In the genomic region with DNA sequence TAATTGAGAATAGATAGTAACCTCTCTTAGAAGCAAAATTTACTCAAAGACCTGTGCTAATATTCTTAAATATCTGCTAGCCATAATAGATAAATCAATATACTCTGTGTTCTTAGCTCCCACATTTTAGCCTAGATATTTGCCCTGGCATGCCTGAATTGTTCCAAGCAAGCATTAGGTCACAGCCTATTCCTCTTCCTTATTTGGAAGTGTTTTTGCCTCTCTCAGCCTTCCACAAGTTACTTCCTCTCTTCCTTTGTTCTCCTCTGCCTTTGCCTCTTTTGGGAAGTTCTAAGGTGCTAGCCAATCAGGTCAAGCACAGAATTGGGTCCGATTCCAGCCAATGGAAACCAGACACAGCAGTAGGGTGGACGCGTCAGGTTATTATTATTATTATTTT, we compare ENCODE assay signal across 8 cellular contexts. TPM values are rescaled to one million over a fixed set of nuclear protein-coding genes. Genes with fewer than 3 reads are reported as not detected.
DNase-seq lines count a peak whose midpoint lies in the region; ATAC-seq, FAIRE-seq and TF ChIP-seq lines count a peak whose summit lies in the region.
"Not testable (repeated sequence)": the region's sequence is repeated elsewhere in the genome, so short reads cannot be mapped to it uniquely, and the experiment has no call there.

No MANE protein-coding gene starts in this region.

- not testable (repeated sequence) for H3K27ac Mint-ChIP-seq in IgD-negative memory B cell; activated CD4-positive, alpha-beta T cell treated with anti-CD3 and anti-CD28 coated beads, Interleukin-2, amount 10 ng/mL, durations not matched to agents 7 days and 5 days; activated naive CD8-positive, alpha-beta T cell treated with anti-CD3 and anti-CD28 coated beads, Interleukin-2, amount 10 ng/mL, durations not matched to agents 7 days and 5 days

- H3K36me3 Mint-ChIP-seq in IgD-negative memory B cell, result peaks cover 15% of the 10 kb centered on the region
- H3K36me3 Mint-ChIP-seq in activated CD4-positive, alpha-beta T cell treated with anti-CD3 and anti-CD28 coated beads, Interleukin-2, amount 10 ng/mL, durations not matched to agents 7 days and 5 days (ENCODE audit: low read depth), result peaks cover 51% of the 10 kb centered on the region
- H3K36me3 Mint-ChIP-seq in activated naive CD8-positive, alpha-beta T cell treated with anti-CD3 and anti-CD28 coated beads, Interleukin-2, amount 10 ng/mL, durations not matched to agents 7 days and 5 days, result peaks cover 42% of the 10 kb centered on the region

- ATAC-seq in activated naive CD8-positive, alpha-beta T cell treated with anti-CD3 and anti-CD28 coated beads, Interleukin-2, amount 10 ng/mL, durations not matched to agents 7 days and 5 days (ENCODE audit: low read depth); HepG2: not testable (repeated sequence)

- not testable (repeated sequence) for H3K4me3 ChIP-seq in ACC112 (ENCODE audit: low read depth, low read length); HepG2 (replicated peaks in 1 of 3; ENCODE audit: insufficient read depth in 1 of 3, low read depth in 2 of 3, low read length in 3 of 3)
- peak overlapping the region in 2 of 4 donors; percentile 82 to 95 for H3K4me3 ChIP-seq in esophagus muscularis mucosa
- H3K4me3 ChIP-seq in neuron (ENCODE audit: low read length), result peak overlapping the region; percentile 98
- H3K4me3 ChIP-seq in stomach smooth muscle (ENCODE audit: low read length in 2 of 2), result peak overlapping the region; percentile 42 to 58

- in situ Hi-C loops in HepG2 (cut with HindIII; ENCODE audit: extremely low pct_ligation_motif_present, low pct_unique_long_range_greater_than_20kb), result not testable (repeated sequence)

- not testable (repeated sequence) for TF ChIP-seq RAD21 in HepG2 (CRISPR knock-in tag; IDR thresholded peaks at IDR 0.05)

- CTCF ChIA-PET in activated CD4-positive, alpha-beta T cell treated with anti-CD3 and anti-CD28 coated beads, Interleukin-2, amount 10 ng/mL, durations not matched to agents 7 days and 5 days (lab: Charles Lee), result interaction anchor here (1.3 kb wide), 1 partner anchor 11 kb away, joined by 3 read pairs; no protein-coding TSS in a partner anchor
- CTCF ChIA-PET in HepG2 (lab: Yijun Ruan, JAX; ENCODE audit: low intra/inter-chr PET ratio, low total read pairs), result not testable (repeated sequence)

- WGBS in esophagus muscularis mucosa, result 78% methylated on average over 3 of the region's 3 CpGs
- WGBS in HepG2 (ENCODE audit: low lambda C conversion rate), result 97% methylated on average over 3 of the region's 3 CpGs

- POLR2A ChIA-PET in activated CD4-positive, alpha-beta T cell treated with anti-CD3 and anti-CD28 coated beads, Interleukin-2, amount 10 ng/mL, durations not matched to agents 7 days and 5 days (lab: Charles Lee); activated naive CD8-positive, alpha-beta T cell treated with anti-CD3 and anti-CD28 coated beads, Interleukin-2, amount 10 ng/mL, durations not matched to agents 7 days and 5 days (lab: Charles Lee); HepG2 (lab: Yijun Ruan, JAX): not testable (repeated sequence)

- H3K27me3 ChIP-seq in ACC112 (ENCODE audit: insufficient read depth, low read length); esophagus muscularis mucosa; HepG2 (ENCODE audit: control insufficient read depth in 1 of 2, insufficient read depth in 2 of 2, low read length in 2 of 2); neuron (ENCODE audit: insufficient read depth, low read length); stomach smooth muscle (ENCODE audit: control insufficient read depth in 1 of 2, insufficient read depth in 2 of 2, low read length in 2 of 2): not testable (repeated sequence)

- H3K4me3 Mint-ChIP-seq in IgD-negative memory B cell, result peak overlapping the region; percentile 96 to 99 (median 96)
- peak overlapping the region; percentile 97 for H3K4me3 Mint-ChIP-seq in activated CD4-positive, alpha-beta T cell treated with anti-CD3 and anti-CD28 coated beads, Interleukin-2, amount 10 ng/mL, durations not matched to agents 7 days and 5 days
- peak overlapping the region; percentile 90 for H3K4me3 Mint-ChIP-seq in activated naive CD8-positive, alpha-beta T cell treated with anti-CD3 and anti-CD28 coated beads, Interleukin-2, amount 10 ng/mL, durations not matched to agents 7 days and 5 days

- H3K9me3 Mint-ChIP-seq in IgD-negative memory B cell, result peaks cover 11 to 21% (median 18%) of the 10 kb centered on the region in 3 donors
- peaks cover 65% of the 10 kb centered on the region for H3K9me3 Mint-ChIP-seq in activated CD4-positive, alpha-beta T cell treated with anti-CD3 and anti-CD28 coated beads, Interleukin-2, amount 10 ng/mL, durations not matched to agents 7 days and 5 days
- peaks cover 24% of the 10 kb centered on the region for H3K9me3 Mint-ChIP-seq in activated naive CD8-positive, alpha-beta T cell treated with anti-CD3 and anti-CD28 coated beads, Interleukin-2, amount 10 ng/mL, durations not matched to agents 7 days and 5 days

- H4K20me1 ChIP-seq in HepG2 (ENCODE audit: insufficient read depth, low read length), result not testable (repeated sequence)

- not testable (repeated sequence) for H3K9ac ChIP-seq in HepG2 (ENCODE audit: insufficient read depth, low read depth, low read length); stomach smooth muscle (ENCODE audit: low read length in 2 of 2)

- not testable (repeated sequence) for H3K4me2 ChIP-seq in HepG2 (ENCODE audit: low read depth, low read length)

- H3K79me2 ChIP-seq in ACC112 (ENCODE audit: control insufficient read depth, insufficient read depth, low read length, unreplicated experiment), result peaks cover 41% of the 10 kb centered on the region
- peaks cover 29% of the 10 kb centered on the region for H3K79me2 ChIP-seq in HepG2 (ENCODE audit: insufficient read depth, low read length)

- DNase-seq in activated CD4-positive, alpha-beta T cell treated with anti-CD3 and anti-CD28 coated beads, Interleukin-2, amount 10 ng/mL, durations not matched to agents 7 days and 5 days; activated naive CD8-positive, alpha-beta T cell treated with anti-CD3 and anti-CD28 coated beads, Interleukin-2, amount 10 ng/mL, durations not matched to agents 7 days and 5 days; esophagus muscularis mucosa (ENCODE audit: extremely low spot score): not testable (repeated sequence)
- DNase-seq in HepG2 (ENCODE audit: low spot score), result peak; percentile 9

- TF ChIP-seq POLR2A in esophagus muscularis mucosa (IDR thresholded peaks at IDR 0.05; ENCODE audit: low read depth); HepG2 (IDR thresholded peaks at IDR 0.05; ENCODE audit: insufficient read depth in 1 of 2, low read depth in 2 of 2, low read length in 2 of 2): not testable (repeated sequence)

- TF ChIP-seq EP300 in esophagus muscularis mucosa (IDR thresholded peaks at IDR 0.05); HepG2 (IDR thresholded peaks at IDR 0.05; ENCODE audit: low read depth in 2 of 2, low read length in 2 of 2); HepG2 (CRISPR knock-in tag; IDR thresholded peaks at IDR 0.05; ENCODE audit: borderline replicate concordance): not testable (repeated sequence)

- H3K36me3 ChIP-seq in ACC112 (ENCODE audit: insufficient read depth, low read length) (peaks cover 19% of the 10 kb centered on the region), esophagus muscularis mucosa (peaks cover 7 to 16% (median 14%) of the 10 kb centered on the region in 4 donors), HepG2 (replicated peaks in 1 of 2; ENCODE audit: control insufficient read depth in 1 of 2, insufficient read depth in 2 of 2, low read length in 2 of 2) (peaks cover 0 to 16% of the 10 kb centered on the region in 2 experiments; a peak in 3 of 5 replicates), neuron (ENCODE audit: insufficient read depth, low read length) (peaks cover 18% of the 10 kb centered on the region)
- not testable (repeated sequence) for H3K36me3 ChIP-seq in stomach smooth muscle (ENCODE audit: control insufficient read depth in 2 of 2, insufficient read depth in 2 of 2, low read length in 2 of 2)

- intact Hi-C loops in esophagus muscularis mucosa (cut with DNase I), result not testable (repeated sequence)
- intact Hi-C loops in HepG2 (cut with micrococcal nuclease; ENCODE audit: unreplicated experiment), result loop anchor here (10.0 kb wide), 1 partner anchor 52 kb away; a partner anchor contains a TSS

- H3K9me3 ChIP-seq in esophagus muscularis mucosa (peaks cover 0 to 29% (median 14%) of the 10 kb centered on the region in 4 donors), HepG2 (ENCODE audit: low read length) (peaks cover 48% of the 10 kb centered on the region), neuron (ENCODE audit: low read length) (peaks cover 18% of the 10 kb centered on the region)
- not testable (repeated sequence) for H3K9me3 ChIP-seq in stomach smooth muscle (ENCODE audit: control insufficient read depth in 2 of 2, low read length in 2 of 2)

- not testable (repeated sequence) for H3K27me3 Mint-ChIP-seq in IgD-negative memory B cell; activated CD4-positive, alpha-beta T cell treated with anti-CD3 and anti-CD28 coated beads, Interleukin-2, amount 10 ng/mL, durations not matched to agents 7 days and 5 days; activated naive CD8-positive, alpha-beta T cell treated with anti-CD3 and anti-CD28 coated beads, Interleukin-2, amount 10 ng/mL, durations not matched to agents 7 days and 5 days

- not testable (repeated sequence) for TF ChIP-seq CTCF in esophagus muscularis mucosa (IDR thresholded peaks at IDR 0.05); HepG2 (CRISPR knock-in tag; IDR thresholded peaks at IDR 0.05)

- H3K4me1 Mint-ChIP-seq in IgD-negative memory B cell, result peaks cover 15 to 26% (median 19%) of the 10 kb centered on the region in 3 donors
- H3K4me1 Mint-ChIP-seq in activated CD4-positive, alpha-beta T cell treated with anti-CD3 and anti-CD28 coated beads, Interleukin-2, amount 10 ng/mL, durations not matched to agents 7 days and 5 days, result peaks cover 22% of the 10 kb centered on the region
- peaks cover 22% of the 10 kb centered on the region for H3K4me1 Mint-ChIP-seq in activated naive CD8-positive, alpha-beta T cell treated with anti-CD3 and anti-CD28 coated beads, Interleukin-2, amount 10 ng/mL, durations not matched to agents 7 days and 5 days

- not testable (repeated sequence) for H3K4me1 ChIP-seq in ACC112 (ENCODE audit: control insufficient read depth, insufficient read depth, low read length, unreplicated experiment)
- H3K4me1 ChIP-seq in esophagus muscularis mucosa, result peaks cover 14 to 33% (median 32%) of the 10 kb centered on the region in 4 donors
- peaks cover 38% of the 10 kb centered on the region; the same call in 1 of the 2 replicates for H3K4me1 ChIP-seq in HepG2 (ENCODE audit: insufficient read depth, low read length)
- H3K4me1 ChIP-seq in neuron (ENCODE audit: insufficient read depth, low read length), result peaks cover 11% of the 10 kb centered on the region
- peaks cover 16% of the 10 kb centered on the region for H3K4me1 ChIP-seq in stomach smooth muscle (ENCODE audit: control insufficient read depth, insufficient read depth, low read length)

- BruUV-seq in HepG2 (replicated peaks; lab: Mats Ljungman, UMichigan), result not testable (repeated sequence)

- H3K27ac ChIP-seq in ACC112 (ENCODE audit: low read depth, low read length) (peak overlapping the region; percentile 59), esophagus muscularis mucosa (replicated peaks in 1 of 4) (peak overlapping the region; percentile 72 to 85 (median 76)), stomach smooth muscle (ENCODE audit: low read length) (peak overlapping the region; percentile 70)
- H3K27ac ChIP-seq in HepG2 (ENCODE audit: extremely low read length, insufficient read depth, low read length), result not testable (repeated sequence)

- H2AFZ ChIP-seq in ACC112 (ENCODE audit: low read length, unreplicated experiment); HepG2 (ENCODE audit: low read length): not testable (repeated sequence)
- H2AFZ ChIP-seq in neuron (ENCODE audit: low read depth, low read length), result peak overlapping the region; percentile 97

- not testable (repeated sequence) for FAIRE-seq in HepG2 (lab: Jason Lieb, UNC)

RNA-seq across cellular contexts. Expression of a gene that starts 0.9 kb away (rescaled TPM):
- polyA plus RNA-seq in IgD-negative memory B cell (4.5 TPM), HepG2 (2011; rRNA removed) (6.2 and 6.7 TPM in 2 replicates)
- 10 to 100 TPM; 27.7 to 27.9 TPM for total RNA-seq in activated CD4-positive, alpha-beta T cell treated with anti-CD3 and anti-CD28 coated beads, Interleukin-2, amount 10 ng/mL, durations not matched to agents 7 days and 5 days
- total RNA-seq in activated naive CD8-positive, alpha-beta T cell treated with anti-CD3 and anti-CD28 coated beads, Interleukin-2, amount 10 ng/mL, durations not matched to agents 7 days and 5 days, result 10 to 100 TPM; 38.4 to 38.6 TPM
- total RNA-seq in esophagus muscularis mucosa (10 to 100 TPM; 11.3 to 13.7 (median 12.5) TPM), HepG2 (2016; rRNA removed; fragmentation: Illumina TruSeq; extraction: Trizol) (14.2 and 15.9 TPM in 2 replicates)
- 5.1 and 6.4 TPM in 2 replicates for total RNA-seq in HepG2 (2016; cell fraction: cytosol; rRNA removed; fragmentation: Illumina TruSeq; extraction: Trizol; ENCODE audit: low read depth)
- total RNA-seq in HepG2 (2016; cell fraction: insoluble cytoplasmic fraction; rRNA removed; fragmentation: Illumina TruSeq; extraction: Trizol), result 15.1 and 15.5 TPM in 2 replicates
- 4.2 and 5.6 TPM in 2 replicates for total RNA-seq in HepG2 (2016; cell fraction: membrane; rRNA removed; fragmentation: Illumina TruSeq; extraction: Trizol)
- 18.8 and 21.0 TPM in 2 replicates for total RNA-seq in HepG2 (2016; cell fraction: nucleus; rRNA removed; fragmentation: Illumina TruSeq; extraction: Trizol)
- 2.9 and 3.2 TPM in 2 replicates for polyA plus RNA-seq in HepG2 (2011; cell fraction: cytosol; rRNA removed)
- polyA plus RNA-seq in HepG2 (2011; cell fraction: nucleus; rRNA removed), result 13.2 and 21.8 TPM in 2 replicates
- 7.6 and 10.6 TPM in 2 replicates for polyA plus RNA-seq in HepG2 (2012)
- 0.27 and 0.37 TPM in 2 replicates for polyA plus RNA-seq in HepG2 (2016; cell fraction: cytosol; fragmentation: Illumina TruSeq; extraction: Trizol; ENCODE audit: low read depth)
- polyA plus RNA-seq in HepG2 (2016; cell fraction: insoluble cytoplasmic fraction; fragmentation: Illumina TruSeq; extraction: Trizol; ENCODE audit: low read depth), result 4.0 and 5.1 TPM in 2 replicates
- 0.32 and 0.47 TPM in 2 replicates for polyA plus RNA-seq in HepG2 (2016; cell fraction: membrane; fragmentation: Illumina TruSeq; extraction: Trizol; ENCODE audit: low read depth)
- 30.9 and 38.1 TPM in 2 replicates for polyA plus RNA-seq in HepG2 (2016; cell fraction: nucleus; fragmentation: Illumina TruSeq; extraction: Trizol; ENCODE audit: insufficient read depth, low read depth)
- 6.3 and 9.2 TPM in 2 replicates for polyA minus RNA-seq in HepG2 (2011; rRNA and poly(A)+ RNA removed; ENCODE audit: low replicate concordance)
- polyA minus RNA-seq in HepG2 (2011; cell fraction: cytosol; rRNA and poly(A)+ RNA removed), result 3.8 and 4.4 TPM in 2 replicates
- polyA minus RNA-seq in HepG2 (2011; cell fraction: nucleus; rRNA and poly(A)+ RNA removed), result 29.4 and 34.3 TPM in 2 replicates

RNA-seq across cellular contexts. Expression of a gene that starts 43.3 kb away (rescaled TPM):
- 5.8 TPM for polyA plus RNA-seq in IgD-negative memory B cell
- 1 to 10 TPM; 7.5 to 8.3 TPM for total RNA-seq in activated CD4-positive, alpha-beta T cell treated with anti-CD3 and anti-CD28 coated beads, Interleukin-2, amount 10 ng/mL, durations not matched to agents 7 days and 5 days
- 10 to 100 TPM; 12.1 to 13.3 TPM for total RNA-seq in activated naive CD8-positive, alpha-beta T cell treated with anti-CD3 and anti-CD28 coated beads, Interleukin-2, amount 10 ng/mL, durations not matched to agents 7 days and 5 days
- total RNA-seq in esophagus muscularis mucosa, result 1 to 10 TPM; 3.0 to 6.6 (median 4.3) TPM
- 10.4 and 19.8 TPM in 2 replicates for total RNA-seq in HepG2 (2016; rRNA removed; fragmentation: Illumina TruSeq; extraction: Trizol)
- total RNA-seq in HepG2 (2016; cell fraction: cytosol; rRNA removed; fragmentation: Illumina TruSeq; extraction: Trizol; ENCODE audit: low read depth), result 1.5 and 1.7 TPM in 2 replicates
- 11.8 and 19.2 TPM in 2 replicates for total RNA-seq in HepG2 (2016; cell fraction: insoluble cytoplasmic fraction; rRNA removed; fragmentation: Illumina TruSeq; extraction: Trizol)
- 5.0 and 6.2 TPM in 2 replicates for total RNA-seq in HepG2 (2016; cell fraction: membrane; rRNA removed; fragmentation: Illumina TruSeq; extraction: Trizol)
- 6.9 and 9.4 TPM in 2 replicates for total RNA-seq in HepG2 (2016; cell fraction: nucleus; rRNA removed; fragmentation: Illumina TruSeq; extraction: Trizol)
- 2.2 and 3.2 TPM in 2 replicates for polyA plus RNA-seq in HepG2 (2011; rRNA removed)
- 1.2 and 2.3 TPM in 2 replicates for polyA plus RNA-seq in HepG2 (2011; cell fraction: cytosol; rRNA removed)
- polyA plus RNA-seq in HepG2 (2011; cell fraction: nucleus; rRNA removed), result 2.3 and 3.8 TPM in 2 replicates
- 6.6 and 7.4 TPM in 2 replicates for polyA plus RNA-seq in HepG2 (2012)
- polyA plus RNA-seq in HepG2 (2016; cell fraction: cytosol; fragmentation: Illumina TruSeq; extraction: Trizol; ENCODE audit: low read depth), result 0.31 and 0.53 TPM in 2 replicates
- 9.5 and 10.9 TPM in 2 replicates for polyA plus RNA-seq in HepG2 (2016; cell fraction: insoluble cytoplasmic fraction; fragmentation: Illumina TruSeq; extraction: Trizol; ENCODE audit: low read depth)
- 1.3 and 1.5 TPM in 2 replicates for polyA plus RNA-seq in HepG2 (2016; cell fraction: membrane; fragmentation: Illumina TruSeq; extraction: Trizol; ENCODE audit: low read depth)
- polyA plus RNA-seq in HepG2 (2016; cell fraction: nucleus; fragmentation: Illumina TruSeq; extraction: Trizol; ENCODE audit: insufficient read depth, low read depth), result 7.8 and 9.0 TPM in 2 replicates
- 8.7 and 9.8 TPM in 2 replicates for polyA minus RNA-seq in HepG2 (2011; rRNA and poly(A)+ RNA removed; ENCODE audit: low replicate concordance)
- 3.9 and 4.6 TPM in 2 replicates for polyA minus RNA-seq in HepG2 (2011; cell fraction: cytosol; rRNA and poly(A)+ RNA removed)
- 9.7 and 18.8 TPM in 2 replicates for polyA minus RNA-seq in HepG2 (2011; cell fraction: nucleus; rRNA and poly(A)+ RNA removed)

RNA-seq across cellular contexts. Expression of a gene that starts 47.8 kb away (rescaled TPM):
- 4.4 TPM for polyA plus RNA-seq in IgD-negative memory B cell
- 10 to 100 TPM; 11.9 to 12.6 TPM for total RNA-seq in activated CD4-positive, alpha-beta T cell treated with anti-CD3 and anti-CD28 coated beads, Interleukin-2, amount 10 ng/mL, durations not matched to agents 7 days and 5 days
- 10 to 100 TPM; 18.3 to 23.8 TPM for total RNA-seq in activated naive CD8-positive, alpha-beta T cell treated with anti-CD3 and anti-CD28 coated beads, Interleukin-2, amount 10 ng/mL, durations not matched to agents 7 days and 5 days
- 10 to 100 TPM in 1 of 4 donors, 1 to 10 TPM in 3; 8.6 to 10.1 (median 9.2) TPM for total RNA-seq in esophagus muscularis mucosa
- 8.7 and 10.8 TPM in 2 replicates for total RNA-seq in HepG2 (2016; rRNA removed; fragmentation: Illumina TruSeq; extraction: Trizol)
- total RNA-seq in HepG2 (2016; cell fraction: cytosol; rRNA removed; fragmentation: Illumina TruSeq; extraction: Trizol; ENCODE audit: low read depth), result 1.4 and 3.5 TPM in 2 replicates
- total RNA-seq in HepG2 (2016; cell fraction: insoluble cytoplasmic fraction; rRNA removed; fragmentation: Illumina TruSeq; extraction: Trizol), result 8.3 and 8.7 TPM in 2 replicates
- total RNA-seq in HepG2 (2016; cell fraction: membrane; rRNA removed; fragmentation: Illumina TruSeq; extraction: Trizol), result 2.5 and 3.2 TPM in 2 replicates
- 12.4 and 16.3 TPM in 2 replicates for total RNA-seq in HepG2 (2016; cell fraction: nucleus; rRNA removed; fragmentation: Illumina TruSeq; extraction: Trizol)
- polyA plus RNA-seq in HepG2 (2011; rRNA removed), result 3.7 and 4.1 TPM in 2 replicates
- 1.1 and 1.4 TPM in 2 replicates for polyA plus RNA-seq in HepG2 (2011; cell fraction: cytosol; rRNA removed)
- polyA plus RNA-seq in HepG2 (2011; cell fraction: nucleus; rRNA removed), result 11.5 and 13.6 TPM in 2 replicates
- polyA plus RNA-seq in HepG2 (2012), result 5.2 and 6.6 TPM in 2 replicates
- polyA plus RNA-seq in HepG2 (2016; cell fraction: cytosol; fragmentation: Illumina TruSeq; extraction: Trizol; ENCODE audit: low read depth), result 0.20 and 0.35 TPM in 2 replicates
- polyA plus RNA-seq in HepG2 (2016; cell fraction: insoluble cytoplasmic fraction; fragmentation: Illumina TruSeq; extraction: Trizol; ENCODE audit: low read depth), result 4.6 and 4.9 TPM in 2 replicates
- 0.77 TPM in 2 replicates for polyA plus RNA-seq in HepG2 (2016; cell fraction: membrane; fragmentation: Illumina TruSeq; extraction: Trizol; ENCODE audit: low read depth)
- polyA plus RNA-seq in HepG2 (2016; cell fraction: nucleus; fragmentation: Illumina TruSeq; extraction: Trizol; ENCODE audit: insufficient read depth, low read depth), result 24.1 and 26.8 TPM in 2 replicates
- 2.7 and 3.2 TPM in 2 replicates for polyA minus RNA-seq in HepG2 (2011; rRNA and poly(A)+ RNA removed; ENCODE audit: low replicate concordance)
- 2.2 and 3.6 TPM in 2 replicates for polyA minus RNA-seq in HepG2 (2011; cell fraction: cytosol; rRNA and poly(A)+ RNA removed)
- 19.7 and 23.6 TPM in 2 replicates for polyA minus RNA-seq in HepG2 (2011; cell fraction: nucleus; rRNA and poly(A)+ RNA removed)
